In the genomic region with DNA sequence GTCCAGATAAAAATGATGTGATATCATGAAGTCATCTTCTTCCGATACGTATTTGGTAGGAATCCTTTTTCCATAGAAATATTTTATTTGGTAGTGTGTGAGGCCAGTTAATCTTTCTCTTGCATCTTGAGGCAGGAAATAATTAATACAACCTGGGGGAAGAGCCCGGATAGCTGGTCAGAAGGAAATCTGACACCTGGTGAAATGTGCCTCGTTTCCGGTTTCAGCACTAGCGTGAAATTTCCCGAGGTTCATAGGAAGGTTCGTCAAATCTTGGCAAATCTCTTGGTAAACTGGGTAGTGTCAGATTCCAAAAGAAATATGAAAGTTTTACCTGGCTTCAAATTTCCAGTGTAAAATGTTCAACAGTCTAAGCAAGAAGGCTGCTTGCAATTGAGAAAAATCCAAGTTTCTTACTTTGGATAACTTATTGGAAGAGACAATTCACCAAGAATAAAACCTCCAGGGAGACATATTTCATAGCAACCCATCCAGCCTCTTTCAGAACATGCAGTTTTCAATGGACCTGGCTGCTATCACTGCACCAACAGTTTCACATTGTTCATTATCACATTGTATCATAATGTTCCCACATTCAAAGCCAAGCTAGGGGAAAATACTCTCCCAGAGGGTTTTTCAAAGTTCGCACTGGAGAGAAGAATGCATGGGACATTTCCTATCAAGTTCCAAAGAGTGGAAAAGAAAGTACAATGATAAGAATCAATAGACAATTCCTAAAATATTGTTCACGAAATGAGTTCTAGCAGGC, we compare ENCODE assay signal across 23 cellular contexts.
DNase-seq lines count a peak whose midpoint lies in the region; ATAC-seq, FAIRE-seq and TF ChIP-seq lines count a peak whose summit lies in the region.
"Had no signal": no experiment of that assay in that cellular context is flagged by ENCODE, and none has a peak within 500 bp of the region (broad histone marks: within the 10 kb centered on the region; RNA-seq: fewer than 3 reads in every experiment).

No MANE protein-coding gene starts in this region.

- H3K9ac ChIP-seq in kidney (ENCODE audit: low read length in 2 of 2), result no peak overlapping the region
- H3K9ac ChIP-seq: BLaER1 treated with 17β-estradiol and CSF1 and Interleukin-3, amounts not matched to agents 10 nM and 100 nM had no signal

- H3K4me1 ChIP-seq in right atrium auricular region, result peaks cover 0 to 14% of the 10 kb centered on the region in 2 donors
- H3K4me1 ChIP-seq in kidney (ENCODE audit: control insufficient read depth in 1 of 2, insufficient read depth in 1 of 2, low read depth in 1 of 2, low read length in 2 of 2), result no peaks in the 10 kb centered on the region
- no peaks in the 10 kb centered on the region for H3K4me1 ChIP-seq in gastroesophageal sphincter
- H3K4me1 ChIP-seq: BLaER1 treated with 17β-estradiol and CSF1 and Interleukin-3, amounts not matched to agents 10 nM and 100 nM had no signal

- TF ChIP-seq EP300 in gastroesophageal sphincter (IDR thresholded peaks at IDR 0.05), result no peak

- H3K36me3 ChIP-seq in right atrium auricular region (no peaks in the 10 kb centered on the region), kidney (ENCODE audit: control insufficient read depth in 1 of 2, insufficient read depth in 2 of 2, low read length in 2 of 2) (no peaks in the 10 kb centered on the region), gastroesophageal sphincter (no peaks in the 10 kb centered on the region)
- H3K36me3 ChIP-seq: BLaER1 treated with 17β-estradiol and CSF1 and Interleukin-3, amounts not matched to agents 10 nM and 100 nM had no signal

- H3K27ac ChIP-seq in right atrium auricular region (peak overlapping the region in 1 of 2 donors; percentile 13), kidney (ENCODE audit: low read depth in 2 of 2, low read length in 2 of 2) (no peak overlapping the region), gastroesophageal sphincter (no peak overlapping the region)
- H3K27ac ChIP-seq: BLaER1 treated with 17β-estradiol and CSF1 and Interleukin-3, amounts not matched to agents 10 nM and 100 nM had no signal

- FAIRE-seq in kidney (lab: Jason Lieb, UNC), result no peak
- FAIRE-seq: A204.1, D721Med, HepG2 had no signal

- H3K9me3 Mint-ChIP-seq in nephron progenitor cell, result no peaks in the 10 kb centered on the region
- H3K9me3 Mint-ChIP-seq: CD4-positive, alpha-beta T cell; GM23338; H9 had no signal

- H3K4me1 Mint-ChIP-seq in nephron progenitor cell, result peaks cover 54% of the 10 kb centered on the region
- H3K4me1 Mint-ChIP-seq: GM23338, H9 had no signal

- H3K4me3 ChIP-seq in right atrium auricular region (no peak overlapping the region), kidney (ENCODE audit: low read length in 2 of 2) (no peak overlapping the region), gastroesophageal sphincter (no peak overlapping the region)
- H3K4me3 ChIP-seq: BLaER1 treated with 17β-estradiol and CSF1 and Interleukin-3, amounts not matched to agents 10 nM and 100 nM; GM23338 had no signal

- no peaks in the 10 kb centered on the region for H3K27me3 Mint-ChIP-seq in nephron progenitor cell (ENCODE audit: low read depth, poor library complexity)

- H3K9me3 ChIP-seq in right atrium auricular region, result no peaks in the 10 kb centered on the region
- no peaks in the 10 kb centered on the region for H3K9me3 ChIP-seq in kidney (ENCODE audit: control insufficient read depth in 1 of 2, low read length in 2 of 2)
- no peaks in the 10 kb centered on the region for H3K9me3 ChIP-seq in gastroesophageal sphincter
- H3K9me3 ChIP-seq: BLaER1 treated with 17β-estradiol and CSF1 and Interleukin-3, amounts not matched to agents 10 nM and 100 nM had no signal

- no peak for TF ChIP-seq CTCF in right atrium auricular region (IDR thresholded peaks at IDR 0.05)
- TF ChIP-seq CTCF in nephron progenitor cell (IDR thresholded peaks at IDR 0.05), result no peak
- TF ChIP-seq CTCF in kidney (IDR thresholded peaks at IDR 0.05; ENCODE audit: borderline replicate concordance, extremely low read depth, insufficient read depth), result no peak
- TF ChIP-seq CTCF in gastroesophageal sphincter (IDR thresholded peaks at IDR 0.05), result no peak

- no peak overlapping the region for H3K4me3 Mint-ChIP-seq in nephron progenitor cell
- H3K4me3 Mint-ChIP-seq: CD4-positive, alpha-beta T cell; GM23338; H9 had no signal

- DNase-seq in left ventricle myocardium superior (no peak), right atrium auricular region (ENCODE audit: low spot score) (no peak), dermis blood vessel endothelial cell (peak; percentile 63), nephron progenitor cell (no peak), kidney (no peak)
- DNase-seq: AML-193; CD4-positive, alpha-beta T cell; H9; Kasumi-1; NCI-H187; NCI-H2081 treated with DMSO at 0.1 percent for 48 hours; NCI-H2171 treated with DMSO at 0.1 percent for 48 hours; NCI-H345; NCI-H510A treated with DMSO at 0.1 percent for 48 hours; NCI-H774; PC-3 had no signal

- peak; percentile 14 for ATAC-seq in left ventricle myocardium superior
- no peak for ATAC-seq in HG02642 (IDR thresholded peaks at IDR 0.05; ENCODE audit: poor library complexity, unreplicated experiment)
- ATAC-seq in gastroesophageal sphincter, result no peak
- ATAC-seq: GM23338, HepG2, PC-3 had no signal

- H3K27me3 ChIP-seq in right atrium auricular region (no peaks in the 10 kb centered on the region), gastroesophageal sphincter (no peaks in the 10 kb centered on the region)
- H3K27me3 ChIP-seq: BLaER1 treated with 17β-estradiol and CSF1 and Interleukin-3, amounts not matched to agents 10 nM and 100 nM had no signal

- TF ChIP-seq POLR2A in gastroesophageal sphincter (IDR thresholded peaks at IDR 0.05), result no peak

- intact Hi-C loops in left ventricle myocardium superior (cut with micrococcal nuclease) (no loop called here), kidney (cut with DNase I) (no loop called here)

- 85 to 88% methylated on average over 10 of the region's 10 CpGs for WGBS in gastroesophageal sphincter (ENCODE audit: low coverage in 1 of 2), 2 donors

- H3K27ac Mint-ChIP-seq in nephron progenitor cell, result peak overlapping the region; percentile 22
- H3K27ac Mint-ChIP-seq: CD4-positive, alpha-beta T cell; GM23338 had no signal

- peaks cover 6% of the 10 kb centered on the region for H3K36me3 Mint-ChIP-seq in nephron progenitor cell (ENCODE audit: low read depth)
